In genomic region chr16:53055603-53056527, GRCh38 we compare ENCODE assay signal across 8 cellular contexts. TPM values are rescaled to one million over a fixed set of nuclear protein-coding genes. Genes with fewer than 3 reads are reported as not detected.
DNase-seq lines count a peak whose midpoint lies in the region; ATAC-seq and TF ChIP-seq lines count a peak whose summit lies in the region.

No MANE protein-coding gene starts in this region.

- TF ChIP-seq POLR2A in stomach (IDR thresholded peaks at IDR 0.05), result no peak

- H3K4me3 ChIP-seq in GM12875 (ENCODE audit: low read depth, low read length) (peak overlapping the region; percentile 84), choroid plexus epithelial cell (ENCODE audit: low read depth, low read length) (peak overlapping the region; percentile 70), left lung (peak overlapping the region; percentile 65 to 69), stomach (peak overlapping the region; percentile 67 to 80 (median 72))

- DNase-seq in A172 (ENCODE audit: low spot score) (peak; percentile 64), RWPE1 (ENCODE audit: low spot score) (peak; percentile 38), choroid plexus epithelial cell (ENCODE audit: low read depth) (peak; percentile 92), left lung (no peak), stomach (no peak)

- POLR2A ChIA-PET in RWPE1 (lab: Yijun Ruan, JAX; ENCODE audit: low non-redundant PET), result no interaction called here

- peaks cover 11 to 59% of the 10 kb centered on the region in 2 donors for H3K4me1 ChIP-seq in left lung
- peaks cover 21 to 58% (median 41%) of the 10 kb centered on the region in 4 donors for H3K4me1 ChIP-seq in stomach

- intact Hi-C loops in left lung (cut with DNase I) (loop anchor here in 1 of 2 donors (10.0 kb wide), 2 partner anchors 109 to 149 kb away; no protein-coding TSS in a partner anchor), stomach (cut with DNase I; ENCODE audit: low total_unique reads) (loop anchor here (10.0 kb wide), 1 partner anchor 99 kb away; no protein-coding TSS in a partner anchor)

- no peaks in the 10 kb centered on the region for H3K27me3 ChIP-seq in left lung
- no peaks in the 10 kb centered on the region for H3K27me3 ChIP-seq in stomach

- 32 to 45% (median 38%) methylated on average over 12 of the region's 12 CpGs for WGBS in stomach, 5 donors

- ATAC-seq in left lung, result peak; percentile 14
- ATAC-seq in GM18907 (IDR thresholded peaks at IDR 0.05; ENCODE audit: unreplicated experiment), result no peak
- no peak for ATAC-seq in GM21786 (IDR thresholded peaks at IDR 0.05; ENCODE audit: unreplicated experiment)

- H3K36me3 ChIP-seq in left lung (no peaks in the 10 kb centered on the region), stomach (no peaks in the 10 kb centered on the region)

- TF ChIP-seq CTCF in GM12875 (IDR thresholded peaks at IDR 0.05; ENCODE audit: borderline replicate concordance, insufficient read depth, low read depth, low read length) (no peak), RWPE1 (conservative IDR thresholded peaks at IDR 0.05; ENCODE audit: low read depth) (no peak), choroid plexus epithelial cell (conservative IDR thresholded peaks at IDR 0.05; ENCODE audit: low read depth, low read length) (no peak), left lung (IDR thresholded peaks at IDR 0.05) (no peak), stomach (IDR thresholded peaks at IDR 0.05) (no peak)

- H3K9me3 ChIP-seq in left lung (no peaks in the 10 kb centered on the region), stomach (no peaks in the 10 kb centered on the region)

- CTCF ChIA-PET in RWPE1 (lab: Yijun Ruan, JAX), result interaction anchor here (0.6 to 2.7 kb wide), 16 partner anchors 21 to 963 kb away, joined by 3 to 17 read pairs (median 4); no protein-coding TSS in a partner anchor

- no peak for TF ChIP-seq EP300 in stomach (IDR thresholded peaks at IDR 0.05)

- H3K27ac ChIP-seq in RWPE1 (peak overlapping the region; percentile 95), left lung (peak overlapping the region; percentile 89 to 94), stomach (peak overlapping the region; percentile 81 to 94 (median 90))

RNA-seq across cellular contexts. Expression of gene CHD9, which starts 1.1 kb away (rescaled TPM):
- 28.8 and 35.5 TPM in 2 replicates for total RNA-seq in A172 (2014; rRNA removed; shearing (Covaris generic))
- total RNA-seq in left lung (10 to 100 TPM; 73.9 to 79.9 TPM), stomach (100 to 1,000 TPM in 2 of 5 donors, 10 to 100 TPM in 3; 26.6 to 224 (median 78.1) TPM)
- polyA plus RNA-seq in stomach, result 1 to 10 TPM; 8.1 to 9.7 (median 8.7) TPM

RNA-seq across cellular contexts. Expression of gene CHD9NB, which starts 3.2 kb away (rescaled TPM):
- total RNA-seq in A172 (2014; rRNA removed; shearing (Covaris generic)), result 1.0 and 1.6 TPM in 2 replicates
- total RNA-seq in left lung (10 to 100 TPM in 1 of 2 donors, 1 to 10 TPM in 1; 2.2 to 10.7 TPM), stomach (1 to 10 TPM in 1 of 5 donors, under 1 TPM in 3, not detected in 1; 0.58 to 8.2 (median 0.81) TPM)
- 1 to 10 TPM in 2 of 3 donors, under 1 TPM in 1; 0.93 to 1.7 (median 1.1) TPM for polyA plus RNA-seq in stomach

Comparison
In these comparisons a context has a peak if more than half of its experiments do, and no peak if none do; other contexts are left out.
1. DNase-seq: peak in A172 (single experiment), RWPE1 (single experiment) and choroid plexus epithelial cell (single experiment); none in left lung (0 of 2) and stomach (single experiment).
2. Peak in every context shown above with its lines, with median percentiles within 50 percentile points of each other: H3K4me3 ChIP-seq and H3K27ac ChIP-seq.